Comparison of ENCODE assay signal across 1 cellular context in genomic region chr10:90927293-90927692, GRCh38.
TF ChIP-seq lines count a peak whose summit lies in the region.

No MANE protein-coding gene starts in this region.

TF ChIP-seq in IMR-90, 13 proteins besides CTCF, POLR2A, EP300 and RAD21 (continued from another document):
- TF ChIP-seq CHD1 (IDR thresholded peaks at IDR 0.05; ENCODE audit: low read depth, low read length) (no peak), CEBPB (IDR thresholded peaks at IDR 0.05; ENCODE audit: low read depth, low read length) (no peak), RFX5 (IDR thresholded peaks at IDR 0.05; ENCODE audit: low read depth, low read length) (no peak), USF2 (IDR thresholded peaks at IDR 0.05; ENCODE audit: low read depth, low read length) (no peak), FOS (IDR thresholded peaks at IDR 0.05; ENCODE audit: low read depth, low read length) (no peak), NFE2L2 (IDR thresholded peaks at IDR 0.05; ENCODE audit: low read depth, low read length) (no peak), MXI1 (IDR thresholded peaks at IDR 0.05; ENCODE audit: borderline replicate concordance, low read depth, low read length) (no peak), MAZ (IDR thresholded peaks at IDR 0.05; ENCODE audit: borderline replicate concordance, low read depth, low read length) (no peak)
- TF ChIP-seq, protein P1, sequence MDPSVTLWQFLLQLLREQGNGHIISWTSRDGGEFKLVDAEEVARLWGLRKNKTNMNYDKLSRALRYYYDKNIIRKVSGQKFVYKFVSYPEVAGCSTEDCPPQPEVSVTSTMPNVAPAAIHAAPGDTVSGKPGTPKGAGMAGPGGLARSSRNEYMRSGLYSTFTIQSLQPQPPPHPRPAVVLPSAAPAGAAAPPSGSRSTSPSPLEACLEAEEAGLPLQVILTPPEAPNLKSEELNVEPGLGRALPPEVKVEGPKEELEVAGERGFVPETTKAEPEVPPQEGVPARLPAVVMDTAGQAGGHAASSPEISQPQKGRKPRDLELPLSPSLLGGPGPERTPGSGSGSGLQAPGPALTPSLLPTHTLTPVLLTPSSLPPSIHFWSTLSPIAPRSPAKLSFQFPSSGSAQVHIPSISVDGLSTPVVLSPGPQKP (IDR thresholded peaks at IDR 0.05; ENCODE audit: borderline replicate concordance, low read depth, low read length) = no peak
TF ChIP-seq in IMR-90: peak in this region for 0.
